In the genomic region with DNA sequence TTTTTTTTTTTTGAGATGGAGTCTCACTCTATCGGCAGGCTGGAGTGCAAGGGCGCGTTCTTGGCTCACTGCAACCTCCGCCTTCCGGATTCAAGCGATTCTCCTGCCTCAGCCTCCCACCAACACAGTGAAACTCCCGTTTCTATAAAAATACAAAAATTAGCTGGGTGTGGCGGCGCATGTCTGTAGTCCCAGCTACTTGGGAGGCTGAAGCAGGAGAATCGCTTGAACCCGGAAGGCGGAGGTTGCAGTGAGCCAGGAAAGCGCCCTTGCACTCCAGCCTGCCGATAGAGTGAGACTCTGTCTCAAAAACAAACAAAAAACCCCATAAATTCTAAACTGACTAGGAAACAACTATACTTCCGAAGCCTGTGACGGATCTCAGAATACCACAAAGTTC, we compare ENCODE assay signal across 8 cellular contexts. TPM values are rescaled to one million over a fixed set of nuclear protein-coding genes. Genes with fewer than 3 reads are reported as not detected.
DNase-seq lines count a peak whose midpoint lies in the region; ATAC-seq and TF ChIP-seq lines count a peak whose summit lies in the region.
"Not testable (repeated sequence)": the region's sequence is repeated elsewhere in the genome, so short reads cannot be mapped to it uniquely, and the experiment has no call there.

No MANE protein-coding gene starts in this region.

- POLR2A ChIA-PET in CD8-positive, alpha-beta T cell (lab: Charles Lee); PC-3 (lab: Charles Lee; ENCODE audit: unreplicated experiment): not testable (repeated sequence)

- peaks cover 37% of the 10 kb centered on the region for H3K4me1 Mint-ChIP-seq in CD8-positive, alpha-beta T cell (ENCODE audit: low read depth)
- peaks cover 17% of the 10 kb centered on the region for H3K4me1 Mint-ChIP-seq in activated CD4-positive, alpha-beta T cell treated with anti-CD3 and anti-CD28 coated beads, Interleukin-2, amount 10 ng/mL, durations not matched to agents 24 days and 14 days
- H3K4me1 Mint-ChIP-seq in activated naive CD4-positive, alpha-beta T cell treated with anti-CD3 and anti-CD28 coated beads for 36 hours (ENCODE audit: low read depth), result peaks cover 31% of the 10 kb centered on the region
- peaks cover 20% of the 10 kb centered on the region for H3K4me1 Mint-ChIP-seq in central memory CD8-positive, alpha-beta T cell
- H3K4me1 Mint-ChIP-seq in nephron, result peaks cover 16% of the 10 kb centered on the region
- peaks cover 47% of the 10 kb centered on the region for H3K4me1 Mint-ChIP-seq in stimulated activated naive CD8-positive, alpha-beta T cell treated with anti-CD3 and anti-CD28 coated beads, Interleukin-15, Interleukin-2, amounts not matched to agents 100 ng/mL and 50 ng/mL, for 24 hours (ENCODE audit: low read depth)

- not testable (repeated sequence) for DNase-seq in CD8-positive, alpha-beta T cell; Karpas-422; activated naive CD4-positive, alpha-beta T cell treated with anti-CD3 and anti-CD28 coated beads for 36 hours; central memory CD8-positive, alpha-beta T cell (ENCODE audit: low spot score in 2 of 2)
- peak; percentile 51 for DNase-seq in PC-3
- peak; percentile 49 for DNase-seq in activated CD4-positive, alpha-beta T cell treated with anti-CD3 and anti-CD28 coated beads, Interleukin-2, amount 10 ng/mL, durations not matched to agents 24 days and 14 days

- not testable (repeated sequence) for H3F3A ChIP-seq in PC-3 (ENCODE audit: low read length, unreplicated experiment)

- not testable (repeated sequence) for H3K27me3 ChIP-seq in CD8-positive, alpha-beta T cell (ENCODE audit: insufficient read depth, low read length); Karpas-422 (ENCODE audit: low read length); PC-3 (ENCODE audit: low read length)

- not testable (repeated sequence) for H3K9me3 Mint-ChIP-seq in CD8-positive, alpha-beta T cell; activated CD4-positive, alpha-beta T cell treated with anti-CD3 and anti-CD28 coated beads, Interleukin-2, amount 10 ng/mL, durations not matched to agents 24 days and 14 days; activated naive CD4-positive, alpha-beta T cell treated with anti-CD3 and anti-CD28 coated beads for 36 hours; central memory CD8-positive, alpha-beta T cell; nephron; stimulated activated naive CD8-positive, alpha-beta T cell treated with anti-CD3 and anti-CD28 coated beads, Interleukin-15, Interleukin-2, amounts not matched to agents 100 ng/mL and 50 ng/mL, for 24 hours

- BruUV-seq in PC-3 (replicated peaks; lab: Mats Ljungman, UMichigan), result not testable (repeated sequence)

- H3K36me3 ChIP-seq in CD8-positive, alpha-beta T cell (ENCODE audit: insufficient read depth, low read length); PC-3 (ENCODE audit: low read depth, low read length): not testable (repeated sequence)
- peaks cover 18% of the 10 kb centered on the region for H3K36me3 ChIP-seq in Karpas-422 (ENCODE audit: insufficient read depth, low read length)

- H3K4me2 ChIP-seq in Karpas-422 (ENCODE audit: low read depth, low read length, poor library complexity, severe bottlenecking), result peak overlapping the region; percentile 81
- H3K4me2 ChIP-seq in PC-3 (ENCODE audit: low read length), result peak overlapping the region; percentile 94

- peaks cover 65% of the 10 kb centered on the region for H3K79me2 ChIP-seq in Karpas-422 (ENCODE audit: low read length)
- peaks cover 39% of the 10 kb centered on the region for H3K79me2 ChIP-seq in PC-3 (ENCODE audit: low read length)

- H3K4me3 ChIP-seq in CD8-positive, alpha-beta T cell (ENCODE audit: low read depth, low read length), result not testable (repeated sequence)
- H3K4me3 ChIP-seq in Karpas-422 (ENCODE audit: low read length) (peak overlapping the region; percentile 92), PC-3 (ENCODE audit: low read length) (peak overlapping the region; percentile 99)

- not testable (repeated sequence) for H2AFZ ChIP-seq in Karpas-422 (ENCODE audit: low read length)
- peak overlapping the region; percentile 96 for H2AFZ ChIP-seq in PC-3 (ENCODE audit: low read length)

- not testable (repeated sequence) for TF ChIP-seq CTCF in CD8-positive, alpha-beta T cell (IDR thresholded peaks at IDR 0.05); PC-3 (conservative IDR thresholded peaks at IDR 0.05; ENCODE audit: low read depth, low read length); nephron (IDR thresholded peaks at IDR 0.05; ENCODE audit: unreplicated experiment in 3 of 3)

- H3K4me1 ChIP-seq in CD8-positive, alpha-beta T cell (ENCODE audit: insufficient read depth, low read length), result peaks cover 19% of the 10 kb centered on the region
- H3K4me1 ChIP-seq in Karpas-422 (ENCODE audit: low read length), result peaks cover 49% of the 10 kb centered on the region
- not testable (repeated sequence) for H3K4me1 ChIP-seq in PC-3 (ENCODE audit: insufficient read depth, low read length)

- not testable (repeated sequence) for H3K27me3 Mint-ChIP-seq in CD8-positive, alpha-beta T cell (ENCODE audit: low read depth); activated CD4-positive, alpha-beta T cell treated with anti-CD3 and anti-CD28 coated beads, Interleukin-2, amount 10 ng/mL, durations not matched to agents 24 days and 14 days; activated naive CD4-positive, alpha-beta T cell treated with anti-CD3 and anti-CD28 coated beads for 36 hours (ENCODE audit: low read depth); central memory CD8-positive, alpha-beta T cell; nephron (ENCODE audit: low read depth); stimulated activated naive CD8-positive, alpha-beta T cell treated with anti-CD3 and anti-CD28 coated beads, Interleukin-15, Interleukin-2, amounts not matched to agents 100 ng/mL and 50 ng/mL, for 24 hours

- not testable (repeated sequence) for H3K27ac Mint-ChIP-seq in CD8-positive, alpha-beta T cell; activated naive CD4-positive, alpha-beta T cell treated with anti-CD3 and anti-CD28 coated beads for 36 hours; central memory CD8-positive, alpha-beta T cell (ENCODE audit: low read depth); nephron
- peak overlapping the region; percentile 25 for H3K27ac Mint-ChIP-seq in activated CD4-positive, alpha-beta T cell treated with anti-CD3 and anti-CD28 coated beads, Interleukin-2, amount 10 ng/mL, durations not matched to agents 24 days and 14 days
- H3K27ac Mint-ChIP-seq in stimulated activated naive CD8-positive, alpha-beta T cell treated with anti-CD3 and anti-CD28 coated beads, Interleukin-15, Interleukin-2, amounts not matched to agents 100 ng/mL and 50 ng/mL, for 24 hours, result peak overlapping the region; percentile 45

- H3K9me3 ChIP-seq in CD8-positive, alpha-beta T cell (ENCODE audit: low read length); Karpas-422 (ENCODE audit: low read length); PC-3 (ENCODE audit: low read length): not testable (repeated sequence)

- intact Hi-C loops in CD8-positive, alpha-beta T cell (cut with DNase I, micrococcal nuclease), result loop anchor here (2.0 to 10.0 kb wide), 7 partner anchors 115 to 1225 kb away; partner anchors contain the start of genes ATG5 (in 1 of the 2), BEND3 (in 1 of the 2), MTRES1 (in 1 of the 2) and PREP (in 1 of the 2)
- intact Hi-C loops in PC-3 (cut with micrococcal nuclease), result not testable (repeated sequence)
- intact Hi-C loops in activated CD4-positive, alpha-beta T cell treated with anti-CD3 and anti-CD28 coated beads, Interleukin-2, amount 10 ng/mL, durations not matched to agents 24 days and 14 days (cut with micrococcal nuclease), result loop anchor here (2.0 to 5.0 kb wide), 3 partner anchors 19 to 401 kb away; partner anchors contain the start of gene MTRES1
- intact Hi-C loops in activated naive CD4-positive, alpha-beta T cell treated with anti-CD3 and anti-CD28 coated beads for 36 hours (cut with micrococcal nuclease), result loop anchor here (5.0 kb wide), 2 partner anchors 490 to 1330 kb away; partner anchors contain the start of genes BEND3 and SEC63

- H3K4me3 Mint-ChIP-seq in CD8-positive, alpha-beta T cell, result peak overlapping the region; percentile 39
- H3K4me3 Mint-ChIP-seq in activated CD4-positive, alpha-beta T cell treated with anti-CD3 and anti-CD28 coated beads, Interleukin-2, amount 10 ng/mL, durations not matched to agents 24 days and 14 days, result peak overlapping the region; percentile 92
- peak overlapping the region; percentile 98 for H3K4me3 Mint-ChIP-seq in activated naive CD4-positive, alpha-beta T cell treated with anti-CD3 and anti-CD28 coated beads for 36 hours
- peak overlapping the region; percentile 97 for H3K4me3 Mint-ChIP-seq in central memory CD8-positive, alpha-beta T cell
- peak overlapping the region; percentile 45 to 56 (median 52) for H3K4me3 Mint-ChIP-seq in nephron
- peak overlapping the region; percentile 92 for H3K4me3 Mint-ChIP-seq in stimulated activated naive CD8-positive, alpha-beta T cell treated with anti-CD3 and anti-CD28 coated beads, Interleukin-15, Interleukin-2, amounts not matched to agents 100 ng/mL and 50 ng/mL, for 24 hours

- H4K20me1 ChIP-seq in Karpas-422 (ENCODE audit: insufficient read depth, low read depth, low read length); PC-3 (ENCODE audit: low read length): not testable (repeated sequence)

- H3K9me2 ChIP-seq in Karpas-422 (replicated peaks; ENCODE audit: insufficient read depth, low read length); PC-3 (replicated peaks; ENCODE audit: low read length): not testable (repeated sequence)

- H3K9ac ChIP-seq in Karpas-422 (ENCODE audit: low read length), result peak overlapping the region; percentile 81
- H3K9ac ChIP-seq in PC-3 (ENCODE audit: low read length), result not testable (repeated sequence)

- peaks cover 18% of the 10 kb centered on the region for H3K36me3 Mint-ChIP-seq in CD8-positive, alpha-beta T cell
- H3K36me3 Mint-ChIP-seq in activated CD4-positive, alpha-beta T cell treated with anti-CD3 and anti-CD28 coated beads, Interleukin-2, amount 10 ng/mL, durations not matched to agents 24 days and 14 days (ENCODE audit: low read depth); activated naive CD4-positive, alpha-beta T cell treated with anti-CD3 and anti-CD28 coated beads for 36 hours (ENCODE audit: low read depth); nephron (ENCODE audit: low read depth): not testable (repeated sequence)
- peaks cover 12% of the 10 kb centered on the region for H3K36me3 Mint-ChIP-seq in central memory CD8-positive, alpha-beta T cell (ENCODE audit: insufficient read depth)
- H3K36me3 Mint-ChIP-seq in stimulated activated naive CD8-positive, alpha-beta T cell treated with anti-CD3 and anti-CD28 coated beads, Interleukin-15, Interleukin-2, amounts not matched to agents 100 ng/mL and 50 ng/mL, for 24 hours (ENCODE audit: low read depth), result peaks cover 15% of the 10 kb centered on the region

- not testable (repeated sequence) for ATAC-seq in CD8-positive, alpha-beta T cell; central memory CD8-positive, alpha-beta T cell (replicated peaks; ENCODE audit: extremely low read depth, poor library complexity, severe bottlenecking)
- ATAC-seq in PC-3, result peak; percentile 47

- CTCF ChIA-PET in CD8-positive, alpha-beta T cell (lab: Charles Lee); PC-3 (lab: Charles Lee): not testable (repeated sequence)
- CTCF ChIA-PET in activated naive CD4-positive, alpha-beta T cell treated with anti-CD3 and anti-CD28 coated beads for 36 hours (lab: Charles Lee), result interaction anchor here (0.6 to 2.0 kb wide), 2 partner anchors 18 to 355 kb away, joined by 3 to 6 read pairs; no protein-coding TSS in a partner anchor

- H3K27ac ChIP-seq in CD8-positive, alpha-beta T cell (ENCODE audit: low read depth, low read length), result not testable (repeated sequence)
- H3K27ac ChIP-seq in Karpas-422 (ENCODE audit: low read length), result peak overlapping the region; percentile 94
- peak overlapping the region; percentile 6; the same call in 1 of the 2 replicates for H3K27ac ChIP-seq in PC-3 (ENCODE audit: low read length)

RNA-seq across cellular contexts. Expression of gene RTN4IP1, which starts 1.5 kb away (rescaled TPM):
- total RNA-seq in CD8-positive, alpha-beta T cell, result 1 to 10 TPM; 1.8 to 1.9 TPM
- 14.3 and 17.1 TPM in 2 replicates for total RNA-seq in Karpas-422 (2014; rRNA removed; shearing (Covaris generic); ENCODE audit: low replicate concordance)
- total RNA-seq in PC-3 (2014; rRNA removed), result 7.3 and 8.6 TPM in 2 replicates
- total RNA-seq in activated CD4-positive, alpha-beta T cell treated with anti-CD3 and anti-CD28 coated beads, Interleukin-2, amount 10 ng/mL, durations not matched to agents 24 days and 14 days, result 7.2 and 8.0 TPM in 2 replicates
- total RNA-seq in activated naive CD4-positive, alpha-beta T cell treated with anti-CD3 and anti-CD28 coated beads for 36 hours, result 1 to 10 TPM; 5.5 to 6.0 TPM

RNA-seq across cellular contexts. Expression of gene QRSL1, which starts 1.6 kb away (rescaled TPM):
- 10 to 100 TPM; 11.1 to 11.6 TPM for total RNA-seq in CD8-positive, alpha-beta T cell
- total RNA-seq in Karpas-422 (2014; rRNA removed; shearing (Covaris generic); ENCODE audit: low replicate concordance), result 48.1 and 61.4 TPM in 2 replicates
- 10.0 and 10.6 TPM in 2 replicates for total RNA-seq in PC-3 (2014; rRNA removed)
- 22.4 and 24.2 TPM in 2 replicates for total RNA-seq in activated CD4-positive, alpha-beta T cell treated with anti-CD3 and anti-CD28 coated beads, Interleukin-2, amount 10 ng/mL, durations not matched to agents 24 days and 14 days
- total RNA-seq in activated naive CD4-positive, alpha-beta T cell treated with anti-CD3 and anti-CD28 coated beads for 36 hours, result 10 to 100 TPM; 19.6 to 21.6 TPM

Comparison
In these comparisons a context has a peak if more than half of its experiments do, and no peak if none do; other contexts are left out.
1. H3K4me3 Mint-ChIP-seq: peak in every context shown above with its lines; median percentile 98 in activated naive CD4-positive, alpha-beta T cell treated with anti-CD3 and anti-CD28 coated beads for 36 hours; 97 in central memory CD8-positive, alpha-beta T cell; 92 in activated CD4-positive, alpha-beta T cell treated with anti-CD3 and anti-CD28 coated beads, Interleukin-2, amount 10 ng/mL, durations not matched to agents 24 days and 14 days; 92 in stimulated activated naive CD8-positive, alpha-beta T cell treated with anti-CD3 and anti-CD28 coated beads, Interleukin-15, Interleukin-2, amounts not matched to agents 100 ng/mL and 50 ng/mL, for 24 hours; 52 in nephron; 39 in CD8-positive, alpha-beta T cell.